31 cellular contexts compared by ENCODE assay signal in genomic region chr4:138957302-138957701, GRCh38.
"Had no signal": no experiment of that assay in that cellular context is flagged by ENCODE, and none has a peak within 500 bp of the region (broad histone marks: within the 10 kb centered on the region; RNA-seq: fewer than 3 reads in every experiment).

No MANE protein-coding gene starts in this region.

- H3K27ac ChIP-seq: brain microvascular endothelial cell, epithelial cell of prostate, esophagus squamous epithelium, gastroesophageal sphincter, WERI-Rb-1 had no signal

- DNase-seq: activated B cell treated with CpG ODN at 0.5 μM for 24 hours; activated CD4-positive, alpha-beta T cell treated with anti-CD3 and anti-CD28 coated beads for 48 hours; activated CD4-positive, alpha-beta T cell treated with anti-CD3 and anti-CD28 coated beads, Interleukin-2, amount 50 U/mL, for 1 hour; activated CD4-positive, alpha-beta T cell treated with anti-CD3 and anti-CD28 coated beads, Interleukin-2, amount 50 U/mL, for 48 hours; activated CD8-positive, alpha-beta memory T cell treated with anti-CD3 and anti-CD28 coated beads for 24 hours; activated CD8-positive, alpha-beta T cell treated with anti-CD3 and anti-CD28 coated beads for 36 hours; activated effector memory CD4-positive, alpha-beta T cell treated with Interleukin-2 at 50 U/mL for 16 hours; activated gamma-delta T cell treated with Interleukin-2 at 50 U/mL for 16 hours; activated naive CD4-positive, alpha-beta T cell treated with anti-CD3 and anti-CD28 coated beads, Interleukin-2, amount 50 U/mL, for 16 hours; activated naive CD4-positive, alpha-beta T cell treated with Interleukin-2 at 50 U/mL for 16 hours; activated T-cell treated with anti-CD3 and anti-CD28 coated beads, Interleukin-2, amount 50 U/mL, for 4 hours; amniotic stem cell; anterior cingulate cortex; brain microvascular endothelial cell; cortex of kidney; effector CD8-positive, alpha-beta T cell; esophagus squamous epithelium; foreskin melanocyte; T-helper 1 cell; T-helper 17 cell; T1000; WERI-Rb-1 had no signal

- H3K9me3 ChIP-seq: esophagus squamous epithelium, gastroesophageal sphincter had no signal

- H3K4me3 ChIP-seq: esophagus squamous epithelium, gastroesophageal sphincter had no signal

- H3K36me3 ChIP-seq: brain microvascular endothelial cell, esophagus squamous epithelium, gastroesophageal sphincter, WERI-Rb-1 had no signal

- ATAC-seq: activated CD4-positive, CD25-positive, alpha-beta regulatory T cell treated with anti-CD3 and anti-CD28 coated beads, Interleukin-2, amount 50 U/mL, for 24 hours; activated CD8-positive, alpha-beta T cell treated with anti-CD3 and anti-CD28 coated beads for 36 hours; activated T-cell treated with anti-CD3 and anti-CD28 coated beads, Interleukin-2, amount 50 U/mL, for 4 hours; activated T-helper 17 cell treated with anti-CD3 and anti-CD28 coated beads, Interleukin-2, amount 50 U/mL, for 72 hours; gastroesophageal sphincter; T-helper 17 cell had no signal

- H3K27me3 ChIP-seq: brain microvascular endothelial cell, esophagus squamous epithelium, gastroesophageal sphincter had no signal

- FAIRE-seq: astrocyte, bronchial epithelial cell, colon, endometrium, endothelial cell of umbilical vein had no signal
